ENCODE assay signal across 10 cellular contexts in the genomic region with DNA sequence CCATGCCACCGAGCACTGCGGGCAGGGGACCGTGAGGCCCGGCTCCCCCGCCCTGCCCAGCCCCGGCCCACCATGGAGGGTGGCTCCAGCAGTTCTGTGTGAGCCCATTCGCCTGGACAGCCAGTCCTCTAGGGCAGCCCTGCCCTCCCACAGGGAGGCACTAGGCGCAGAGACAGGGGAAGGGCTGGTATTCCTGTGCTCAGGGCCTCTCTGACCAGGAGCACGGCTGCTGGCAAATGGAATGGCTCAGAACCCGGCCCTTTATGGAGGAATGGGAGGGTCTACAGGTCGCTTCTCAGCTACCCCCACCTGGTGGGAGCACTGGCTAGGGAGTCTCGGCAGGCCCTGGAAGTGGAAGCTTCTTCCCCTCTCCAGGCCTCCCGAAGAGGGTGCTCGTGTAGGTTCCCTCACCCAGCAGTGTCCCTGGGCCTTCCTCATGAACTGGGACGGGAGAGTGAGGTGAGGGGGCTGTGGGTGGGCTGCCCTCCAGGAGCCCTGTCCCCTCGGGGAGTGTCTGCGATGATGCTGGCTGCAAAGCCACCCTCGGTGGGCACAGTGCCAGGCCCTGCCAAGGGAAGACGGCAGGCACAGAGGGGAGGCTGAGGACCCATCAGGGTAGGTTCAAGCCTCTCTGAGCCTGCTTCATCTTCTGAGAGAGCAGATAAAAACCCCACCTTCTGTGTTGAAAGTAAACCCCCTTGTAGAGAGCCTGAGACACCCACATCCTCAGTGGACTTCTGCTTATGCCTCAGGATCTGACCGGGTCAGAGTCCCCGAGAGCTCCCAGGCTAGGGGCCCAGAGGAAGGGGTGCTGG. TPM values are rescaled to one million over a fixed set of nuclear protein-coding genes. Genes with fewer than 3 reads are reported as not detected.
A peak's percentile ranks its signal among the peaks of the same experiment; 100 is the strongest.
DNase-seq lines count a peak whose midpoint lies in the region; ATAC-seq, FAIRE-seq and TF ChIP-seq lines count a peak whose summit lies in the region.
"Had no signal": no experiment of that assay in that cellular context is flagged by ENCODE, and none has a peak within 500 bp of the region (broad histone marks: within the 10 kb centered on the region; RNA-seq: fewer than 3 reads in every experiment).

No MANE protein-coding gene starts in this region.

- H3K4me1 ChIP-seq in A549 (peaks cover 31% of the 10 kb centered on the region), iPS-15b (ENCODE audit: control insufficient read depth, insufficient read depth, low read length) (peaks cover 10% of the 10 kb centered on the region), foreskin keratinocyte (peaks cover 5% of the 10 kb centered on the region), tibial nerve (peaks cover 0 to 41% (median 10%) of the 10 kb centered on the region in 4 donors)

- H3K27ac ChIP-seq in A549 (peak overlapping the region; percentile 97 to 99), foreskin keratinocyte (no peak overlapping the region), tibial nerve (peak overlapping the region in 2 of 4 donors; percentile 26 to 60)

- TF ChIP-seq EP300 in A549 (IDR thresholded peaks at IDR 0.05) (no peak), tibial nerve (IDR thresholded peaks at IDR 0.05) (no peak)

- peak overlapping the region; percentile 96 for H3K4me2 ChIP-seq in A549

- TF ChIP-seq CTCF in A549 (IDR thresholded peaks at IDR 0.05) (no peak), GM06990 (IDR thresholded peaks at IDR 0.05; ENCODE audit: insufficient read depth, low read length, poor library complexity, severe bottlenecking) (no peak), foreskin keratinocyte (conservative IDR thresholded peaks at IDR 0.05) (no peak), tibial nerve (IDR thresholded peaks at IDR 0.05) (no peak)

- ATAC-seq in A549 (no peak; a peak in 1 of 6 replicates), T-helper 17 cell (no peak), foreskin keratinocyte (no peak)

- no peaks in the 10 kb centered on the region for H3K36me3 Mint-ChIP-seq in T-helper 17 cell (ENCODE audit: low read depth)

- 94% methylated on average over 3 of the region's 21 CpGs for WGBS in A549 (ENCODE audit: missing lambda C conversion rate)
- WGBS in tibial nerve, 2 donors: 71 to 75% methylated on average over 10 to 13 of the region's 21 CpGs

- POLR2A ChIA-PET in A549 (lab: Yijun Ruan, JAX): no interaction called here

- peaks cover 12% of the 10 kb centered on the region for H3K27me3 Mint-ChIP-seq in T-helper 17 cell

- H3K4me3 ChIP-seq in A549 (peak overlapping the region; percentile 100), GM06990 (replicated peaks; ENCODE audit: low read depth, low read length) (peak overlapping the region; percentile 80), iPS-15b (ENCODE audit: low read depth, low read length) (peak overlapping the region; percentile 59), tibial nerve (peak overlapping the region in 2 of 4 donors; percentile 52 to 54)

- no peaks in the 10 kb centered on the region for H3K27me3 ChIP-seq in GM06990 (replicated peaks; ENCODE audit: control insufficient read depth, insufficient read depth, low read length)
- H3K27me3 ChIP-seq in iPS-15b (ENCODE audit: control insufficient read depth, insufficient read depth, low read length): peaks cover 17% of the 10 kb centered on the region
- H3K27me3 ChIP-seq in foreskin keratinocyte: no peaks in the 10 kb centered on the region
- peaks cover 0 to 19% of the 10 kb centered on the region in 2 donors for H3K27me3 ChIP-seq in tibial nerve

- H3K4me1 Mint-ChIP-seq in T-helper 17 cell: peaks cover 13% of the 10 kb centered on the region

- no peak for TF ChIP-seq POLR2A in A549 (IDR thresholded peaks at IDR 0.05; ENCODE audit: low read length)
- no peak for TF ChIP-seq POLR2A in tibial nerve (IDR thresholded peaks at IDR 0.05)

- peak overlapping the region; percentile 81 for H3K4me3 Mint-ChIP-seq in T-helper 17 cell

- no peak overlapping the region for H3K9ac ChIP-seq in iPS-15b (ENCODE audit: low read depth, low read length)

- DNase-seq in A549 (ENCODE audit: low read depth in 1 of 2, low spot score in 1 of 2) (no peak), GM06990 (ENCODE audit: extremely low read depth, insufficient read length) (no peak), T-helper 17 cell (no peak), foreskin keratinocyte (no peak), SKM-1 treated with dmso at 0.1 percent for 144 hours (lab: John Stamatoyannopoulos, UW; ENCODE audit: unreplicated experiment) (no peak), tibial nerve (ENCODE audit: low spot score in 2 of 2) (no peak)
- no peak for DNase-seq in stimulated activated CD4-positive, alpha-beta T cell treated with anti-CD3 and anti-CD28 coated beads, Interleukin-2, amount 100 ng/mL, for 48 hours
- DNase-seq: NCI-H1048 had no signal

- no peaks in the 10 kb centered on the region for H3K9me3 ChIP-seq in A549
- no peaks in the 10 kb centered on the region for H3K9me3 ChIP-seq in T-helper 17 cell (ENCODE audit: control insufficient read depth, low read length, poor library complexity, severe bottlenecking)
- H3K9me3 ChIP-seq in iPS-15b (ENCODE audit: control insufficient read depth, insufficient read depth, low read length): no peaks in the 10 kb centered on the region
- H3K9me3 ChIP-seq in tibial nerve: no peaks in the 10 kb centered on the region

- no peak for FAIRE-seq in A549 (lab: Jason Lieb, UNC)
- FAIRE-seq: endometrium had no signal

- H3K27ac Mint-ChIP-seq in T-helper 17 cell: no peak overlapping the region

- CTCF ChIA-PET in A549 (lab: Yijun Ruan, JAX): interaction anchor here (1.7 to 5.7 kb wide), 6 partner anchors 11 to 159 kb away, joined by 6 to 49 read pairs (median 10); no protein-coding TSS in a partner anchor

- no peak for TF ChIP-seq RAD21 in A549 (conservative IDR thresholded peaks at IDR 0.05 in 1 of 2, IDR thresholded peaks at IDR 0.05 in 1 of 2)

- peaks cover 2% of the 10 kb centered on the region for H3K36me3 ChIP-seq in GM06990 (ENCODE audit: control insufficient read depth, insufficient read depth, low read length)
- peaks cover 17% of the 10 kb centered on the region for H3K36me3 ChIP-seq in iPS-15b (ENCODE audit: control insufficient read depth, insufficient read depth, low read length)
- no peaks in the 10 kb centered on the region for H3K36me3 ChIP-seq in tibial nerve

TF ChIP-seq in A549, 52 proteins besides CTCF, POLR2A, EP300 and RAD21:
- TF ChIP-seq, protein P1, sequence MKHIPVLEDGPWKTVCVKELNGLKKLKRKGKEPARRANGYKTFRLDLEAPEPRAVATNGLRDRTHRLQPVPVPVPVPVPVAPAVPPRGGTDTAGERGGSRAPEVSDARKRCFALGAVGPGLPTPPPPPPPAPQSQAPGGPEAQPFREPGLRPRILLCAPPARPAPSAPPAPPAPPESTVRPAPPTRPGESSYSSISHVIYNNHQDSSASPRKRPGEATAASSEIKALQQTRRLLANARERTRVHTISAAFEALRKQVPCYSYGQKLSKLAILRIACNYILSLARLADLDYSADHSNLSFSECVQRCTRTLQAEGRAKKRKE (CRISPR knock-in tag; IDR thresholded peaks at IDR 0.05; ENCODE audit: low read depth): no peak

RNA-seq across cellular contexts. Expression of a gene that starts 1.5 kb away (rescaled TPM):
- polyA plus RNA-seq in A549 (2011; rRNA removed) (10.5 and 10.9 TPM in 2 replicates), A549 (2017; fragmentation: RNase III; extraction: RNeasy Plus Mini Kit Qiagen cat#74134 plus additional on column Dnase treatment) (23.4 to 27.9 TPM (median 25.8 TPM) in 3 replicates), foreskin keratinocyte (10.1 and 10.5 TPM in 2 replicates)
- 19.1 and 26.1 TPM in 2 replicates for polyA plus RNA-seq in A549 (2012; cell fraction: cytosol; rRNA removed)
- polyA plus RNA-seq in A549 (2012; cell fraction: nucleus; rRNA removed): 66.9 and 82.6 TPM in 2 replicates
- 12.4 and 17.1 TPM in 2 replicates for polyA minus RNA-seq in A549 (2011; rRNA and poly(A)+ RNA removed)
- total RNA-seq in T-helper 17 cell (1 to 10 TPM; 2.6 TPM), foreskin keratinocyte (11.3 and 12.9 TPM in 2 replicates), tibial nerve (1 to 10 TPM; 3.3 to 8.8 (median 7.0) TPM)

RNA-seq across cellular contexts. Expression of a gene that starts 59.5 kb away (rescaled TPM):
- polyA plus RNA-seq in A549 (2011; rRNA removed) (1.4 and 1.9 TPM in 2 replicates), A549 (2017; fragmentation: RNase III; extraction: RNeasy Plus Mini Kit Qiagen cat#74134 plus additional on column Dnase treatment) (1.3 to 1.9 TPM (median 1.8 TPM) in 3 replicates), foreskin keratinocyte (1.0 and 1.9 TPM in 2 replicates)
- polyA plus RNA-seq in A549 (2012; cell fraction: cytosol; rRNA removed): 0.85 and 1.3 TPM in 2 replicates
- polyA plus RNA-seq in A549 (2012; cell fraction: nucleus; rRNA removed): 2.5 and 3.6 TPM in 2 replicates
- polyA minus RNA-seq in A549 (2011; rRNA and poly(A)+ RNA removed): 0.79 and 1.9 TPM in 2 replicates
- total RNA-seq in T-helper 17 cell (1 to 10 TPM in 1 of 2 donors, under 1 TPM in 1; 0.89 to 1.5 TPM), foreskin keratinocyte (1.0 and 1.6 TPM in 2 replicates), tibial nerve (10 to 100 TPM; 14.9 to 31.8 (median 25.7) TPM)
